In the genomic region with DNA sequence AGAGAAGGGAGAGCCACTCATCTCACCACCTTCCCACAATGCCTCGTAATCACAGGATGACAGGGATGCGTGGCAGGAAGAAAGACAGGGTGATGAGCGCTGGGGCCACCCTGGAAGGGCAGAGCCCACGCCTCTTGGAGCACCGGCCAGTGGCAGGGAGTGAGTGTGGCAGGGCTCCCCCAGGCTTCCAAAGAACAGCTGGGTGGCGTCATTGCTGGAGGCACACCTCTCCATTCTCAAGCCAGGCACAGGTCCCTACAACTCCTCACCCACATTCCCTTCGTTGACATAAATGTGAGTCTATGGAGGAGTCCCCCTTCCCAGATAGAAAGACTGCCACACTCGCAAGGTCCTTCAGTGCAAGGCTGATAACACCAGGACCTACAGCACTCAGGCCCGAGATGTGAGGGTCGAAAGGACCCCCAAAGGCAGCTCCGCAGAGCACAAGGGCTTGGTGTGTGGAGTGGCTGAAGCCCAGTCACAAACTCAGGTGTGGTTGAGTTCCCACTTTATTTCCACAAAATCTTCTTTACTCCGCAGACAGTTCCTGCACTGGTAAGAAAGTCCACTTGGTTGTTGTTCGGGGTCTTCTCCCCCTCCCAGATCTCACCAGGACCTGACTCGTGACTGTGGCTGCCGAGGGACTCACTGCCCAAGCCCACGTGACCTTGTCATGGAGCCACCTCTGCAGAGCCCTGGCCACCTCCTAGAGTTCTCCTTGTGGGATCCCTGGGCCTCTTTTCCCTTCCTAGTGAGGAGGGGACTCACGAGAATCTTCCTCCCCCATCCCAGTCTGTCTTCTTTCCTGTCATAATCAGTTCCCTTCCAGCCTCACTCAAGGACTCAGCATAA, we compare ENCODE assay signal across 16 cellular contexts. TPM values are rescaled to one million over a fixed set of nuclear protein-coding genes. Genes with fewer than 3 reads are reported as not detected.
DNase-seq lines count a peak whose midpoint lies in the region; ATAC-seq and TF ChIP-seq lines count a peak whose summit lies in the region.
"Had no signal": no experiment of that assay in that cellular context is flagged by ENCODE, and none has a peak within 500 bp of the region (broad histone marks: within the 10 kb centered on the region; RNA-seq: fewer than 3 reads in every experiment).

No MANE protein-coding gene starts in this region.

- peak; percentile 8 to 13 for DNase-seq in activated T-cell treated with anti-CD3 and anti-CD28 coated beads, Interleukin-2, amount 50 U/mL, for 48 hours
- no peak for DNase-seq in activated T-cell treated with anti-CD3 and anti-CD28 coated beads, Interleukin-2, amount 50 U/mL, for 72 hours
- no peak for DNase-seq in mesenchymal stem cell
- peak; percentile 36 for DNase-seq in posterior vena cava (ENCODE audit: low spot score)
- no peak for DNase-seq in natural killer cell
- DNase-seq in hypothalamus (lab: John Stamatoyannopoulos, UW) = no peak
- DNase-seq: 8988T; AML-193; Caco-2; CD8-positive, alpha-beta memory T cell; DND-41; GF-D8; GOT3 had no signal

- no peak for ATAC-seq in activated T-cell treated with anti-CD3 and anti-CD28 coated beads, Interleukin-2, amount 50 U/mL, for 72 hours (replicated peaks in 1 of 2)
- ATAC-seq in natural killer cell (no peak), GM21515 (IDR thresholded peaks at IDR 0.05; ENCODE audit: unreplicated experiment) (no peak)

- H4K8ac ChIP-seq in mesenchymal stem cell (ENCODE audit: low read length) = no peak overlapping the region

- H3K9me3 Mint-ChIP-seq in activated T-cell treated with anti-CD3 and anti-CD28 coated beads, Interleukin-2, amount 50 U/mL, for 72 hours = no peaks in the 10 kb centered on the region
- H3K9me3 Mint-ChIP-seq in natural killer cell = no peaks in the 10 kb centered on the region
- H3K9me3 Mint-ChIP-seq: CD8-positive, alpha-beta memory T cell had no signal

- no peak overlapping the region for H3K4me3 Mint-ChIP-seq in activated T-cell treated with anti-CD3 and anti-CD28 coated beads, Interleukin-2, amount 50 U/mL, for 72 hours
- H3K4me3 Mint-ChIP-seq in natural killer cell = no peak overlapping the region

- no peak overlapping the region for H3K27ac ChIP-seq in mesenchymal stem cell (ENCODE audit: low read length, poor library complexity, severe bottlenecking)
- H3K27ac ChIP-seq: BLaER1 had no signal

- no peaks in the 10 kb centered on the region for H3K79me1 ChIP-seq in mesenchymal stem cell (replicated peaks; ENCODE audit: low read length, poor library complexity, severe bottlenecking)

- H3K9me3 ChIP-seq in mesenchymal stem cell (ENCODE audit: control insufficient read depth, low read length) = no peaks in the 10 kb centered on the region
- H3K9me3 ChIP-seq: BLaER1, Caco-2, HAP-1 had no signal

- no peak overlapping the region for H3K4me2 ChIP-seq in mesenchymal stem cell (ENCODE audit: low read length, poor library complexity, severe bottlenecking)

- H3K27me3 ChIP-seq in mesenchymal stem cell (ENCODE audit: control insufficient read depth in 1 of 2, insufficient read depth in 1 of 2, low read length in 2 of 2) = peaks cover 0 to 9% of the 10 kb centered on the region in 2 experiments

- no peak for TF ChIP-seq CTCF in natural killer cell (IDR thresholded peaks at IDR 0.05)

- no peak overlapping the region for H3K23ac ChIP-seq in mesenchymal stem cell (ENCODE audit: low read length in 2 of 2)

- no peaks in the 10 kb centered on the region for H3K36me3 Mint-ChIP-seq in activated T-cell treated with anti-CD3 and anti-CD28 coated beads, Interleukin-2, amount 50 U/mL, for 72 hours (ENCODE audit: insufficient read depth in 2 of 2)
- H3K36me3 Mint-ChIP-seq in natural killer cell = no peaks in the 10 kb centered on the region
- H3K36me3 Mint-ChIP-seq: CD8-positive, alpha-beta memory T cell had no signal

- H2BK120ac ChIP-seq in mesenchymal stem cell (ENCODE audit: low read depth, low read length) = no peak overlapping the region

- no peak overlapping the region for H3K9ac ChIP-seq in mesenchymal stem cell (ENCODE audit: low read length)
- H3K9ac ChIP-seq: BLaER1 had no signal

- no peak overlapping the region for H2BK5ac ChIP-seq in mesenchymal stem cell (ENCODE audit: low read depth, low read length, poor library complexity, severe bottlenecking)

- no peak overlapping the region for H3K27ac Mint-ChIP-seq in activated T-cell treated with anti-CD3 and anti-CD28 coated beads, Interleukin-2, amount 50 U/mL, for 72 hours
- no peak overlapping the region for H3K27ac Mint-ChIP-seq in natural killer cell

- H4K91ac ChIP-seq in mesenchymal stem cell (ENCODE audit: low read length) = peak overlapping the region; percentile 53

- no peak overlapping the region for H3K4me3 ChIP-seq in mesenchymal stem cell (ENCODE audit: insufficient read depth in 1 of 2, low read depth in 1 of 2, low read length in 2 of 2)
- H3K4me3 ChIP-seq: BLaER1, HAP-1 had no signal

- no peak overlapping the region for H3K4ac ChIP-seq in mesenchymal stem cell (ENCODE audit: low read depth in 1 of 2, low read length in 2 of 2)

- no peak overlapping the region for H3K18ac ChIP-seq in mesenchymal stem cell (ENCODE audit: low read depth in 1 of 2, low read length in 2 of 2)

- intact Hi-C loops in posterior vena cava (cut with DNase I) (loop anchor here in 1 of 2 donors (5.0 to 10.0 kb wide), 3 partner anchors 121 to 321 kb away; no protein-coding TSS in a partner anchor), natural killer cell (cut with micrococcal nuclease) (no loop called here)

- no peaks in the 10 kb centered on the region for H3K36me3 ChIP-seq in mesenchymal stem cell (ENCODE audit: control insufficient read depth in 1 of 2, insufficient read depth in 2 of 2, low read depth in 1 of 2, low read length in 2 of 2)
- H3K36me3 ChIP-seq: BLaER1, HAP-1 had no signal

- H3K27me3 Mint-ChIP-seq in activated T-cell treated with anti-CD3 and anti-CD28 coated beads, Interleukin-2, amount 50 U/mL, for 72 hours (ENCODE audit: low read depth) = peaks cover 69% of the 10 kb centered on the region
- H3K27me3 Mint-ChIP-seq in natural killer cell (ENCODE audit: low read depth in 2 of 2) = peaks cover 49 to 55% of the 10 kb centered on the region in 2 donors

- peaks cover 35% of the 10 kb centered on the region for H3K4me1 ChIP-seq in mesenchymal stem cell (ENCODE audit: control insufficient read depth, insufficient read depth, low read depth, low read length)
- H3K4me1 ChIP-seq: Caco-2 had no signal

- no peak overlapping the region for H3K14ac ChIP-seq in mesenchymal stem cell (ENCODE audit: low read length in 2 of 2)

- no peak overlapping the region for H2BK15ac ChIP-seq in mesenchymal stem cell (ENCODE audit: low read depth, poor library complexity, severe bottlenecking)

- H2AFZ ChIP-seq in mesenchymal stem cell (ENCODE audit: low read depth, low read length) = no peak overlapping the region

- 80% methylated on average over 16 of the region's 17 CpGs for WGBS in mesenchymal stem cell

- H3K4me1 Mint-ChIP-seq in activated T-cell treated with anti-CD3 and anti-CD28 coated beads, Interleukin-2, amount 50 U/mL, for 72 hours (ENCODE audit: low read depth) = peaks cover 21% of the 10 kb centered on the region
- peaks cover 16 to 23% of the 10 kb centered on the region in 2 donors for H3K4me1 Mint-ChIP-seq in natural killer cell

- H2BK12ac ChIP-seq in mesenchymal stem cell (ENCODE audit: low read length in 2 of 2) = no peak overlapping the region

- H2AK5ac ChIP-seq in mesenchymal stem cell (ENCODE audit: low read length, severe bottlenecking) = no peak overlapping the region

RNA-seq across cellular contexts. Expression of gene CORO2B, which starts 22.4 kb away (rescaled TPM):
- total RNA-seq in activated T-cell treated with anti-CD3 and anti-CD28 coated beads, Interleukin-2, amount 50 U/mL, for 72 hours = under 1 TPM in 1 of 2 donors, not detected in 1; 0.07 TPM
- polyA plus RNA-seq in mesenchymal stem cell (2013, experiment 1 of 2) = 6.0 TPM
- 6.3 TPM for polyA plus RNA-seq in mesenchymal stem cell (2013, experiment 2 of 2)
- total RNA-seq in posterior vena cava (10 to 100 TPM in 1 of 2 donors, 1 to 10 TPM in 1; 7.2 to 11.7 TPM), natural killer cell (under 1 TPM in 1 of 3 donors, not detected in 2; 0.13 TPM)
- total RNA-seq: CD8-positive, alpha-beta memory T cell had no signal
- polyA plus RNA-seq: CD8-positive, alpha-beta memory T cell had no signal

Comparison
In these comparisons a context has a peak if more than half of its experiments do, and no peak if none do; other contexts are left out.
1. DNase-seq: peak in activated T-cell treated with anti-CD3 and anti-CD28 coated beads, Interleukin-2, amount 50 U/mL, for 48 hours (2 of 2) and posterior vena cava (single experiment); none in activated T-cell treated with anti-CD3 and anti-CD28 coated beads, Interleukin-2, amount 50 U/mL, for 72 hours (0 of 2), mesenchymal stem cell (single experiment), natural killer cell (single experiment) and hypothalamus (0 of 51).
2. RNA of gene CORO2B, which starts 22.4 kb away (total RNA-seq): 7.2 to 11.7 TPM in posterior vena cava; 0.07 TPM in activated T-cell treated with anti-CD3 and anti-CD28 coated beads, Interleukin-2, amount 50 U/mL, for 72 hours and 0.13 TPM in natural killer cell; every median in the first group is over 4 times any median in the second.